2 cellular contexts compared by ENCODE assay signal in genomic region chr9:136133959-136134484, GRCh38.
TF ChIP-seq lines count a peak whose summit lies in the region.

No MANE protein-coding gene starts in this region.

TF ChIP-seq in IMR-90, 13 proteins besides CTCF, POLR2A, EP300 and RAD21:
- TF ChIP-seq CHD1 (IDR thresholded peaks at IDR 0.05; ENCODE audit: low read depth, low read length), result no peak
- TF ChIP-seq MXI1 (IDR thresholded peaks at IDR 0.05; ENCODE audit: borderline replicate concordance, low read depth, low read length), result no peak
- TF ChIP-seq RCOR1 (IDR thresholded peaks at IDR 0.05; ENCODE audit: insufficient replicate concordance, low read length), result no peak
- no peak for TF ChIP-seq SMC3 (IDR thresholded peaks at IDR 0.05; ENCODE audit: low read depth, low read length)
- TF ChIP-seq USF2 (IDR thresholded peaks at IDR 0.05; ENCODE audit: low read depth, low read length), result no peak
- TF ChIP-seq RFX5 (IDR thresholded peaks at IDR 0.05; ENCODE audit: low read depth, low read length), result no peak
- no peak for TF ChIP-seq MAZ (IDR thresholded peaks at IDR 0.05; ENCODE audit: borderline replicate concordance, low read depth, low read length)
- no peak for TF ChIP-seq BHLHE40 (IDR thresholded peaks at IDR 0.05; ENCODE audit: low read depth, low read length)
- no peak for TF ChIP-seq ELK1 (IDR thresholded peaks at IDR 0.05; ENCODE audit: borderline replicate concordance, low read depth, low read length)
- no peak for TF ChIP-seq FOS (IDR thresholded peaks at IDR 0.05; ENCODE audit: low read depth, low read length)
- TF ChIP-seq MAFK (IDR thresholded peaks at IDR 0.05; ENCODE audit: low read depth, low read length), result no peak
- no peak for TF ChIP-seq NFE2L2 (IDR thresholded peaks at IDR 0.05; ENCODE audit: low read depth, low read length)
- no peak for TF ChIP-seq CEBPB (IDR thresholded peaks at IDR 0.05; ENCODE audit: low read depth, low read length)

TF ChIP-seq in neural cell, 6 proteins besides CTCF, POLR2A, EP300 and RAD21:
- TF ChIP-seq POLR2AphosphoS5 (IDR thresholded peaks at IDR 0.05) (no peak), EZH2 (IDR thresholded peaks at IDR 0.05; ENCODE audit: borderline replicate concordance, insufficient read depth, low read length, poor library complexity, severe bottlenecking) (no peak), SMC3 (conservative IDR thresholded peaks at IDR 0.05; ENCODE audit: poor library complexity) (no peak), REST (IDR thresholded peaks at IDR 0.05; ENCODE audit: borderline replicate concordance) (no peak)
